1 cellular context compared by ENCODE assay signal in genomic region chr5:79811081-79811480, GRCh38.
TF ChIP-seq lines count a peak whose summit lies in the region.

No MANE protein-coding gene starts in this region.

TF ChIP-seq in K562, 482 proteins besides CTCF, POLR2A, EP300 and RAD21 (continued from another document and continues in another):
- peak; percentile 93 for TF ChIP-seq ZBTB2 (IDR thresholded peaks at IDR 0.05)
- peak; percentile 68; the same call in 1 of the 2 replicates for TF ChIP-seq POLR2AphosphoS5 (IDR thresholded peaks at IDR 0.05; ENCODE audit: control insufficient read depth, insufficient read depth, low read depth, low read length)
- peak; percentile 84 for TF ChIP-seq TAL1 (IDR thresholded peaks at IDR 0.05)
- TF ChIP-seq SMAD4 (CRISPR knock-in tag; conservative IDR thresholded peaks at IDR 0.05): peak; percentile 64
- 0 out of 4 replicates have a peak, but pooled peaks of 1 of the 2 experiments have one; percentile 21 for TF ChIP-seq ARNT (IDR thresholded peaks at IDR 0.05)
- peak; percentile 77; the same call in 1 of the 2 replicates for TF ChIP-seq BCOR (IDR thresholded peaks at IDR 0.05)
- no peak for TF ChIP-seq PYGO2 (tag; IDR thresholded peaks at IDR 0.05)
- TF ChIP-seq CXXC5 (CRISPR knock-in tag; IDR thresholded peaks at IDR 0.05): peak; percentile 46
- TF ChIP-seq HDAC1 (IDR thresholded peaks at IDR 0.05): peak; percentile 16 to 86; a peak in 3 of 4 replicates
- no peak for TF ChIP-seq NR1H2 (CRISPR knock-in tag; IDR thresholded peaks at IDR 0.05)
- TF ChIP-seq KLF16 (IDR thresholded peaks at IDR 0.05): peak; percentile 86
- no peak for TF ChIP-seq L3MBTL2 (IDR thresholded peaks at IDR 0.05)
- TF ChIP-seq HCFC1 (IDR thresholded peaks at IDR 0.05; ENCODE audit: low read depth, low read length): no peak
- no peak for TF ChIP-seq MAFK (IDR thresholded peaks at IDR 0.05; ENCODE audit: low read length)
- TF ChIP-seq CBFA2T2 (conservative IDR thresholded peaks at IDR 0.05): peak; percentile 91
- TF ChIP-seq ZNF395 (CRISPR knock-in tag; IDR thresholded peaks at IDR 0.05): peak; percentile 60; the same call in 1 of the 2 replicates
- TF ChIP-seq ZNF740 (CRISPR knock-in tag; IDR thresholded peaks at IDR 0.05): peak; percentile 64; the same call in 1 of the 2 replicates
- peak in 1 of 2 experiments; percentile 88; a peak in 2 of 4 replicates for TF ChIP-seq ZNF740 (tag; IDR thresholded peaks at IDR 0.05)
- TF ChIP-seq PHB2 (IDR thresholded peaks at IDR 0.05; ENCODE audit: low read depth): peak; percentile 70; the same call in 1 of the 2 replicates
- peak; percentile 44; the same call in 1 of the 2 replicates for TF ChIP-seq TRIM28 (IDR thresholded peaks at IDR 0.05)
- TF ChIP-seq ZBTB8A (IDR thresholded peaks at IDR 0.05; ENCODE audit: partially characterized antibody): no peak
- no peak for TF ChIP-seq ZNF175 (CRISPR knock-in tag; IDR thresholded peaks at IDR 0.05; ENCODE audit: low read depth)
- peak; percentile 58; the same call in 1 of the 2 replicates for TF ChIP-seq FOXM1 (IDR thresholded peaks at IDR 0.05; ENCODE audit: low read depth)
- no peak for TF ChIP-seq FOXM1 (CRISPR knock-in tag; IDR thresholded peaks at IDR 0.05; ENCODE audit: low read depth)
- TF ChIP-seq CBX3 (IDR thresholded peaks at IDR 0.05; ENCODE audit: borderline replicate concordance in 1 of 2, low read length in 2 of 2): peak in 1 of 2 experiments; percentile 65; a peak in 1 of 3 replicates
- TF ChIP-seq SAFB (IDR thresholded peaks at IDR 0.05; ENCODE audit: borderline replicate concordance, low read depth, low read length): no peak
- TF ChIP-seq SP2 (IDR thresholded peaks at IDR 0.05; ENCODE audit: extremely low read depth, low read depth, low read length, poor library complexity, severe bottlenecking): no peak
- peak; percentile 74; the same call in 1 of the 2 replicates for TF ChIP-seq MYNN (IDR thresholded peaks at IDR 0.05)
- TF ChIP-seq MYNN (CRISPR knock-in tag; IDR thresholded peaks at IDR 0.05): no peak
- TF ChIP-seq ATF1 (CRISPR knock-in tag; IDR thresholded peaks at IDR 0.05): no peak
- TF ChIP-seq ATF1 (tag; IDR thresholded peaks at IDR 0.05): 0 out of 2 replicates have a peak, but pooled peaks have one; percentile 21
- peak; percentile 95 for TF ChIP-seq DPF2 (IDR thresholded peaks at IDR 0.05)
- TF ChIP-seq PKNOX1 (IDR thresholded peaks at IDR 0.05): 0 out of 2 replicates have a peak, but pooled peaks have one; percentile 26
- TF ChIP-seq HMGN3 (IDR thresholded peaks at IDR 0.05; ENCODE audit: borderline replicate concordance, extremely low read depth, insufficient read length, low read depth, low read length): peak; percentile 38
- TF ChIP-seq ZKSCAN1 (IDR thresholded peaks at IDR 0.05; ENCODE audit: low read depth, low read length): 0 out of 2 replicates have a peak, but pooled peaks have one; percentile 17
- TF ChIP-seq ZNF444 (CRISPR knock-in tag; IDR thresholded peaks at IDR 0.05): no peak
- TF ChIP-seq TFE3 (CRISPR knock-in tag; IDR thresholded peaks at IDR 0.05): no peak
- TF ChIP-seq MEIS2 (IDR thresholded peaks at IDR 0.05; ENCODE audit: partially characterized antibody): peak; percentile 9
- TF ChIP-seq FOXO4 (CRISPR knock-in tag; IDR thresholded peaks at IDR 0.05): no peak
- TF ChIP-seq HMGXB4 (CRISPR knock-in tag; IDR thresholded peaks at IDR 0.05): no peak
- peak; percentile 97 for TF ChIP-seq CBFA2T3 (IDR thresholded peaks at IDR 0.05)
- TF ChIP-seq POLR3G (IDR thresholded peaks at IDR 0.05; ENCODE audit: extremely low read depth, insufficient read length, insufficient replicate concordance): no peak
- no peak for TF ChIP-seq JUNB (CRISPR knock-in tag; conservative IDR thresholded peaks at IDR 0.05)
- peak in 1 of 2 experiments; percentile 77; a peak in 1 of 4 replicates for TF ChIP-seq TBL1XR1 (IDR thresholded peaks at IDR 0.05; ENCODE audit: low read length in 2 of 2)
- TF ChIP-seq HLTF (IDR thresholded peaks at IDR 0.05): peak; percentile 79
- TF ChIP-seq POLR2B (IDR thresholded peaks at IDR 0.05; ENCODE audit: low read depth, partially characterized antibody): no peak
- no peak for TF ChIP-seq PBX2 (CRISPR knock-in tag; IDR thresholded peaks at IDR 0.05; ENCODE audit: low read depth)
- TF ChIP-seq PBX2 (tag; conservative IDR thresholded peaks at IDR 0.05; ENCODE audit: low read depth): peak; percentile 29; the same call in 1 of the 2 replicates
- no peak for TF ChIP-seq THRA (IDR thresholded peaks at IDR 0.05)
- no peak for TF ChIP-seq ZBTB34 (CRISPR knock-in tag; IDR thresholded peaks at IDR 0.05)
- TF ChIP-seq HNRNPUL1 (IDR thresholded peaks at IDR 0.05; ENCODE audit: low read length): no peak
- TF ChIP-seq ZC3H4 (CRISPR knock-in tag; IDR thresholded peaks at IDR 0.05; ENCODE audit: borderline replicate concordance): no peak
- TF ChIP-seq ZNF121 (CRISPR knock-in tag; conservative IDR thresholded peaks at IDR 0.05): no peak
- TF ChIP-seq TOE1 (IDR thresholded peaks at IDR 0.05; ENCODE audit: borderline replicate concordance): peak; percentile 56
- TF ChIP-seq TOE1 (CRISPR knock-in tag; IDR thresholded peaks at IDR 0.05; ENCODE audit: borderline replicate concordance, low read depth): no peak
- peak; percentile 83; the same call in 1 of the 2 replicates for TF ChIP-seq OTX1 (CRISPR knock-in tag; IDR thresholded peaks at IDR 0.05)
- TF ChIP-seq ZNF583 (CRISPR knock-in tag; IDR thresholded peaks at IDR 0.05): no peak
- TF ChIP-seq HDGF (IDR thresholded peaks at IDR 0.05): peak; percentile 81; the same call in 1 of the 2 replicates
- TF ChIP-seq KAT2B (IDR thresholded peaks at IDR 0.05; ENCODE audit: low read depth, low read length): no peak
- no peak for TF ChIP-seq SIN3A (IDR thresholded peaks at IDR 0.05; ENCODE audit: borderline replicate concordance in 2 of 2, control insufficient read depth in 1 of 2, low read depth in 2 of 2, low read length in 2 of 2)
